8 cellular contexts compared by ENCODE assay signal in the genomic region with DNA sequence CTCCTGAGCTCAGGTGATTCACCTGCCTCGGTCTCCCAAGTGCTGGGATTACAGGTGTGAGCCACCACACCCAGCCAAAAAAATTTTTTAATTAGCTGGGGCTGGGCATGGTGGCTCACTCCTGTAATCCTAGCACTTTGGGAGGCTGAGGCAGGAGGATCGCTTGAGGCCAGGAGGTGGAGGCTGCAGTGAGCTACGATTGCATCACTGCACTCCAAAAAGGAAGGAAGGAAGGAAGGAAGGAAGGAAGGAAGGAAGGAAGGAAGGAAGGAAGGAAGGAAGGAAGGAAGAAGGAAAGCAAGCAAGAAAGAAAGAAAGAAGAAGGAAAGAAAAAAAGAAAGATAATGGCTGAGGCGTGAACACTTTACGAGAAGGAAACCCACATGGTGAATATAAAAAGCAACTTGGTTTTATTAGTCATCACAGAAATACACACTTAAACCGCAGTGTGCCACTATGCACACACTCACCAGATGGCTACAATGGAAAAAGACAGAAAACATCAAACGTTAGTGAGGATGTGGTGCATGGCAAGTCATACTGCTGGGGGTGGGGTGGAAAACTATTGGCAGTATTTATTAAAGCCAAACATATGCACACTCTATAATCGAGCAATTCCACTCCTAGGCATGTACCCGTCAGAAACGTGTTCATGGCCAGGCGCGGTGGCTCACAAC. TPM values are rescaled to one million over a fixed set of nuclear protein-coding genes. Genes with fewer than 3 reads are reported as not detected.
DNase-seq lines count a peak whose midpoint lies in the region; ATAC-seq and TF ChIP-seq lines count a peak whose summit lies in the region.

No MANE protein-coding gene starts in this region.

- H3K4me3 ChIP-seq in BJ (ENCODE audit: low read depth, low read length) (no peak overlapping the region), prostate gland (no peak overlapping the region)

- 58% methylated on average over 12 of the region's 12 CpGs for WGBS in prostate gland

- H3K27me3 ChIP-seq in BJ (ENCODE audit: control insufficient read depth, insufficient read depth, low read length), result peaks cover 10% of the 10 kb centered on the region
- no peaks in the 10 kb centered on the region for H3K27me3 ChIP-seq in prostate gland (replicated peaks; ENCODE audit: insufficient read depth)

- H3K27ac ChIP-seq in prostate gland, result no peak overlapping the region

- intact Hi-C loops in left colon (cut with DNase I, micrococcal nuclease) (no loop called here), cardiac septum (cut with DNase I) (no loop called here), prostate gland (cut with DNase I) (no loop called here)

- H3K9me3 ChIP-seq in prostate gland, result no peaks in the 10 kb centered on the region

- no peaks in the 10 kb centered on the region for H3K36me3 ChIP-seq in BJ (ENCODE audit: control insufficient read depth, insufficient read depth, low read length)
- no peaks in the 10 kb centered on the region for H3K36me3 ChIP-seq in prostate gland

- CTCF ChIA-PET in BJ (lab: Yijun Ruan, JAX), result no interaction called here

- TF ChIP-seq CTCF in BJ (IDR thresholded peaks at IDR 0.05; ENCODE audit: insufficient read depth, low read depth, low read length), result no peak
- peak in 1 of 4 experiments; percentile 8 for TF ChIP-seq CTCF in prostate gland (IDR thresholded peaks at IDR 0.05)

- POLR2A ChIA-PET in BJ (lab: Charles Lee), result no interaction called here

- ATAC-seq in left colon, result peak; percentile 67
- ATAC-seq in GM19035 (IDR thresholded peaks at IDR 0.05; ENCODE audit: unreplicated experiment), result no peak

- DNase-seq in BJ (ENCODE audit: low read depth) (peak; percentile 74), NCI-H1694 treated with DMSO at 0.1 percent for 48 hours (lab: John Stamatoyannopoulos, UW) (peak; percentile 87), activated T-cell treated with anti-CD3 and anti-CD28 coated beads for 1 hour (ENCODE audit: low read depth) (peak; percentile 12), left colon (no peak), cardiac septum (ENCODE audit: low spot score) (no peak), prostate gland (ENCODE audit: low spot score) (no peak), midbrain (lab: John Stamatoyannopoulos, UW) (no peak)

- H3K4me1 ChIP-seq in prostate gland (replicated peaks), result no peaks in the 10 kb centered on the region

- TF ChIP-seq POLR2A in prostate gland (IDR thresholded peaks at IDR 0.05), result no peak

RNA-seq across cellular contexts. Expression of a gene that starts 4.4 kb away (rescaled TPM):
- 0.26 TPM in 1 of 2 replicates, not detected in the other for polyA plus RNA-seq in BJ (2011; rRNA removed)
- not detected in 2 replicates for polyA minus RNA-seq in BJ (2011; rRNA and poly(A)+ RNA removed)
- total RNA-seq in left colon (under 1 TPM in 1 of 2 donors, not detected in 1; 0.78 TPM), cardiac septum (0.83 TPM), prostate gland (not detected)

RNA-seq across cellular contexts. Expression of a gene that starts 37.2 kb away (rescaled TPM):
- polyA plus RNA-seq in BJ (2011; rRNA removed), result not detected in 2 replicates
- not detected in 2 replicates for polyA minus RNA-seq in BJ (2011; rRNA and poly(A)+ RNA removed)
- total RNA-seq in left colon (10 to 100 TPM in 1 of 2 donors, 1 to 10 TPM in 1; 7.4 to 21.7 TPM), cardiac septum (not detected), prostate gland (not detected)

RNA-seq across cellular contexts. Expression of a gene that starts 37.7 kb away (rescaled TPM):
- 6.5 and 7.5 TPM in 2 replicates for polyA plus RNA-seq in BJ (2011; rRNA removed)
- polyA minus RNA-seq in BJ (2011; rRNA and poly(A)+ RNA removed), result 7.3 and 9.1 TPM in 2 replicates
- total RNA-seq in left colon, result 1 to 10 TPM; 5.7 to 6.2 TPM
- total RNA-seq in cardiac septum, result 24.7 TPM
- 10 to 100 TPM in 1 of 2 donors, 1 to 10 TPM in 1; 9.8 to 40.8 TPM for total RNA-seq in prostate gland

Comparison
In these comparisons a context has a peak if more than half of its experiments do, and no peak if none do; other contexts are left out.
1. DNase-seq: peak in BJ (single experiment), NCI-H1694 treated with DMSO at 0.1 percent for 48 hours (single experiment) and activated T-cell treated with anti-CD3 and anti-CD28 coated beads for 1 hour (single experiment); none in left colon (0 of 2), cardiac septum (single experiment), prostate gland (single experiment) and midbrain (single experiment).